ENCODE assay signal across 19 cellular contexts in the genomic region with DNA sequence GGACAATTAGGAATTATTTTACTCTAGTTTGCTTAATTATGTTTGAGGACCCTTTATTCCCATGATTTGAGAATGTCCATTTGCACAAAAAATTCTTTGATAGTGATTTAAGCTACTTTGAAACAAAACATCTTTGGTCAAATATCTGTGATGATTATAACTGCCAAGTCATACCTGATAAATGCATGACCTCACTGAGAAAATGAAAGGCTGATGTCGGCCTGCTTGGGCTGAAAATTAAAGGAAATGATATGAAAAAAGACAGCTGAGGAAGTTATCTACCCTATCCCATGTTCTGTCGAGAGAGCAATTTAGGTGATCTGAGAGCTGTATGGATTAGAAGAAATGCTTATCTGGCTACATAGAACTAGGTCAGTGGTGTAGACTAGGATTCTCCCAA.
"Had no signal": no experiment of that assay in that cellular context is flagged by ENCODE, and none has a peak within 500 bp of the region (broad histone marks: within the 10 kb centered on the region; RNA-seq: fewer than 3 reads in every experiment).

No MANE protein-coding gene starts in this region.

- H3K4me3 ChIP-seq: ascending aorta, coronary artery, gastrocnemius medialis, heart right ventricle, thyroid gland had no signal

- DNase-seq: activated B cell treated with CpG ODN at 0.5 μM for 24 hours; activated CD4-positive, alpha-beta T cell treated with anti-CD3 and anti-CD28 coated beads, Interleukin-2, amount 10 ng/mL, durations not matched to agents 7 days and 5 days; activated CD8-positive, alpha-beta memory T cell treated with anti-CD3 and anti-CD28 coated beads for 24 hours; activated naive CD4-positive, alpha-beta T cell treated with anti-CD3 and anti-CD28 coated beads for 36 hours; activated naive CD8-positive, alpha-beta T cell treated with anti-CD3 and anti-CD28 coated beads, Interleukin-2, amount 50 U/mL, for 24 hours; activated T-cell treated with anti-CD3 and anti-CD28 coated beads for 4 hours; effector CD4-positive, alpha-beta T cell; gastrocnemius medialis; heart right ventricle; islet precursor cell; naive thymus-derived CD4-positive, alpha-beta T cell; stimulated activated CD4-positive, alpha-beta T cell treated with anti-CD3 and anti-CD28 coated beads, Interleukin-12 subunit alpha, Interleukin-12 subunit beta, amount 100 ng/mL, for 4 hours; stimulated activated CD4-positive, alpha-beta T cell treated with anti-CD3 and anti-CD28 coated beads, Interleukin-2, amount 100 ng/mL, for 24 hours; T-helper 17 cell; thyroid gland had no signal

- ATAC-seq: activated naive CD8-positive, alpha-beta T cell treated with anti-CD3 and anti-CD28 coated beads, Interleukin-2, amount 50 U/mL, for 24 hours; gastrocnemius medialis; heart right ventricle; left lobe of liver; naive thymus-derived CD4-positive, alpha-beta T cell; stimulated activated memory B cell treated with anti-CD40 and anti-IgM and Interleukin-4, amounts not matched to agents 10 μg/mL and 1 μg/mL and 100 μg/mL, for 72 hours; T-helper 17 cell had no signal

- H3K4me1 ChIP-seq: ascending aorta, gastrocnemius medialis had no signal

- H3K9me3 ChIP-seq: ascending aorta, gastrocnemius medialis, thyroid gland had no signal

- H3K27ac ChIP-seq: ascending aorta, coronary artery, gastrocnemius medialis, heart right ventricle, thyroid gland had no signal

- H3K27me3 ChIP-seq: ascending aorta, gastrocnemius medialis, heart right ventricle, thyroid gland had no signal

- H3K36me3 ChIP-seq: ascending aorta, gastrocnemius medialis, heart right ventricle, thyroid gland had no signal
